ENCODE assay signal across 10 cellular contexts in the genomic region with DNA sequence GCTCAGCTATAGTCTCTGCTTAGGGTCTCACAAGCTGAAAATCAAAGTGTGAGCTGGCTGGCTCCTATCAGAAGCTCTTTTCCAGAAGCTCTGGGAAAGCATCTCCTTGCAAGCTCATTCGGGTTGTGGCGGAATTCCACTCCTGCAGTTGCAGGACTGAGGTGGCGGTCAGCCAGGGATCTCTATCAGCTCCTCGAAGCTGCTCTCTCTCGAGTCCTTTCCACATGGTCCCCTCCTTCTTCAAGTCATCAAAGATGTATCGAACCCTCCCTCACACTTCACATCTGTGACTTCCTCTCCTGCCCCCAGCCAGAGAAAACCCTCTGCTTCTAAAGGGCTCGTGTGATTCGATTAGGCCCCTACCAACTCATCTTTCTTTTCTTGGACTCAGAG.
DNase-seq lines count a peak whose midpoint lies in the region; ATAC-seq, FAIRE-seq and TF ChIP-seq lines count a peak whose summit lies in the region.
"Had no signal": no experiment of that assay in that cellular context is flagged by ENCODE, and none has a peak within 500 bp of the region (broad histone marks: within the 10 kb centered on the region; RNA-seq: fewer than 3 reads in every experiment).

No MANE protein-coding gene starts in this region.

- TF ChIP-seq POLR2A in heart left ventricle (IDR thresholded peaks at IDR 0.05), result no peak
- TF ChIP-seq POLR2A in GM12892 (IDR thresholded peaks at IDR 0.05; ENCODE audit: low read depth, low read length), result no peak

- no peaks in the 10 kb centered on the region for H3K36me3 ChIP-seq in CD8-positive, alpha-beta T cell (ENCODE audit: insufficient read depth, low read length)
- no peaks in the 10 kb centered on the region for H3K36me3 ChIP-seq in heart left ventricle
- no peaks in the 10 kb centered on the region for H3K36me3 ChIP-seq in psoas muscle (ENCODE audit: insufficient read depth in 1 of 2, low read depth in 1 of 2)

- no peak for FAIRE-seq in GM12892 (lab: Jason Lieb, UNC)

- no peak overlapping the region for H3K4me3 Mint-ChIP-seq in CD8-positive, alpha-beta T cell
- H3K4me3 Mint-ChIP-seq: activated T-helper 17 cell treated with anti-CD3 and anti-CD28 coated beads, Interleukin-2, amount 50 U/mL, for 72 hours had no signal

- peaks cover 9% of the 10 kb centered on the region for H3K36me3 Mint-ChIP-seq in CD8-positive, alpha-beta T cell

- no peak overlapping the region for H3K4me3 ChIP-seq in CD8-positive, alpha-beta T cell (ENCODE audit: low read depth, low read length)
- no peak overlapping the region for H3K4me3 ChIP-seq in heart left ventricle
- no peak overlapping the region for H3K4me3 ChIP-seq in psoas muscle

- H3K27ac ChIP-seq in CD8-positive, alpha-beta T cell (ENCODE audit: low read depth, low read length), result no peak overlapping the region
- H3K27ac ChIP-seq in heart left ventricle (peak overlapping the region; percentile 74 to 96 (median 89)), psoas muscle (peak overlapping the region; percentile 80)

- intact Hi-C loops in CD8-positive, alpha-beta T cell (cut with DNase I, micrococcal nuclease), result no loop called here
- intact Hi-C loops in heart left ventricle (cut with DNase I), result loop anchor here in 2 of 10 donors (5.0 kb wide), 2 partner anchors 122 to 138 kb away; no protein-coding TSS in a partner anchor
- intact Hi-C loops in psoas muscle (cut with DNase I), result loop anchor here in 1 of 2 donors (5.0 kb wide), 1 partner anchor 138 kb away; no protein-coding TSS in a partner anchor

- no peak for DNase-seq in CD8-positive, alpha-beta T cell
- DNase-seq in astrocyte of the hippocampus (ENCODE audit: low read depth, low spot score), result peak; percentile 82
- DNase-seq in heart left ventricle, result peak in 4 of 5 donors; percentile 71 to 79 (median 76)
- DNase-seq in psoas muscle, result peak; percentile 75 to 77
- DNase-seq in activated T-cell treated with anti-CD3 and anti-CD28 coated beads, Interleukin-2, amount 50 U/mL, for 1 hour, result no peak
- DNase-seq in NCI-H446 (lab: John Stamatoyannopoulos, UW), result no peak
- DNase-seq in NCI-H2107 (lab: John Stamatoyannopoulos, UW), result no peak
- DNase-seq in GM12892 (ENCODE audit: insufficient read length), result no peak
- DNase-seq: NCI-H1417 had no signal

- H3K27me3 ChIP-seq in CD8-positive, alpha-beta T cell (ENCODE audit: insufficient read depth, low read length), result no peaks in the 10 kb centered on the region
- H3K27me3 ChIP-seq in heart left ventricle (no peaks in the 10 kb centered on the region), psoas muscle (ENCODE audit: insufficient read depth in 3 of 3, low read length in 2 of 3) (no peaks in the 10 kb centered on the region)

- no peaks in the 10 kb centered on the region for H3K9me3 Mint-ChIP-seq in CD8-positive, alpha-beta T cell
- H3K9me3 Mint-ChIP-seq: activated T-helper 17 cell treated with anti-CD3 and anti-CD28 coated beads, Interleukin-2, amount 50 U/mL, for 72 hours had no signal

- 31 to 45% (median 35%) methylated on average over 8 of the region's 8 CpGs for WGBS in heart left ventricle, 4 donors
- WGBS in psoas muscle, 3 donors, result 35 to 39% (median 36%) methylated on average over 8 of the region's 8 CpGs

- CTCF ChIA-PET in CD8-positive, alpha-beta T cell (lab: Charles Lee), result no interaction called here

- peaks cover 27% of the 10 kb centered on the region for H3K4me1 ChIP-seq in CD8-positive, alpha-beta T cell (ENCODE audit: insufficient read depth, low read length)
- H3K4me1 ChIP-seq in heart left ventricle (peaks cover 12 to 69% (median 61%) of the 10 kb centered on the region in 12 donors), psoas muscle (peaks cover 54% of the 10 kb centered on the region)

- POLR2A ChIA-PET in CD8-positive, alpha-beta T cell (lab: Charles Lee), result no interaction called here

- TF ChIP-seq CTCF in CD8-positive, alpha-beta T cell (IDR thresholded peaks at IDR 0.05), result no peak
- TF ChIP-seq CTCF in heart left ventricle (IDR thresholded peaks at IDR 0.05) (no peak), psoas muscle (IDR thresholded peaks at IDR 0.05) (no peak)

- no peaks in the 10 kb centered on the region for H3K9me3 ChIP-seq in CD8-positive, alpha-beta T cell (ENCODE audit: low read length)
- H3K9me3 ChIP-seq in heart left ventricle (no peaks in the 10 kb centered on the region), psoas muscle (no peaks in the 10 kb centered on the region)

- ATAC-seq in CD8-positive, alpha-beta T cell, result no peak
- no peak for ATAC-seq in heart left ventricle
- ATAC-seq in psoas muscle, result no peak
- ATAC-seq: activated T-helper 17 cell treated with anti-CD3 and anti-CD28 coated beads, Interleukin-2, amount 50 U/mL, for 72 hours had no signal

- H3K27me3 Mint-ChIP-seq in CD8-positive, alpha-beta T cell (ENCODE audit: low read depth), result no peaks in the 10 kb centered on the region
- H3K27me3 Mint-ChIP-seq: activated T-helper 17 cell treated with anti-CD3 and anti-CD28 coated beads, Interleukin-2, amount 50 U/mL, for 72 hours had no signal

- H3K4me1 Mint-ChIP-seq in CD8-positive, alpha-beta T cell (ENCODE audit: low read depth), result peaks cover 24% of the 10 kb centered on the region
- H3K4me1 Mint-ChIP-seq: activated T-helper 17 cell treated with anti-CD3 and anti-CD28 coated beads, Interleukin-2, amount 50 U/mL, for 72 hours had no signal

- H3K27ac Mint-ChIP-seq in CD8-positive, alpha-beta T cell, result peak overlapping the region; percentile 3
- H3K27ac Mint-ChIP-seq: activated T-helper 17 cell treated with anti-CD3 and anti-CD28 coated beads, Interleukin-2, amount 50 U/mL, for 72 hours had no signal

Comparison
In these comparisons a context has a peak if more than half of its experiments do, and no peak if none do; other contexts are left out.
1. DNase-seq: peak in astrocyte of the hippocampus (single experiment), heart left ventricle (4 of 5) and psoas muscle (2 of 2); none in CD8-positive, alpha-beta T cell (0 of 7), activated T-cell treated with anti-CD3 and anti-CD28 coated beads, Interleukin-2, amount 50 U/mL, for 1 hour (single experiment), NCI-H446 (0 of 2), NCI-H2107 (single experiment) and GM12892 (single experiment).